8 cellular contexts compared by ENCODE assay signal in genomic region chr20:10670521-10671220, GRCh38. TPM values are rescaled to one million over a fixed set of nuclear protein-coding genes. Genes with fewer than 3 reads are reported as not detected.
DNase-seq lines count a peak whose midpoint lies in the region; ATAC-seq and TF ChIP-seq lines count a peak whose summit lies in the region.

No MANE protein-coding gene starts in this region.

- no peaks in the 10 kb centered on the region for H3K36me3 Mint-ChIP-seq in activated T-cell treated with anti-CD3 and anti-CD28 coated beads, Interleukin-2, amount 50 U/mL, for 4 hours (ENCODE audit: insufficient read depth)

- H3K9me3 ChIP-seq in NT2/D1 (ENCODE audit: insufficient read depth, low read length) = no peaks in the 10 kb centered on the region
- H3K9me3 ChIP-seq in skeletal muscle tissue (ENCODE audit: control insufficient read depth in 3 of 3, low read length in 3 of 3) = no peaks in the 10 kb centered on the region

- peak; percentile 32 for ATAC-seq in GM21825 (IDR thresholded peaks at IDR 0.05; ENCODE audit: unreplicated experiment)
- no peak for ATAC-seq in activated T-cell treated with anti-CD3 and anti-CD28 coated beads, Interleukin-2, amount 50 U/mL, for 4 hours

- H3K4me3 ChIP-seq in NT2/D1 (ENCODE audit: insufficient read length, low read depth) = peak overlapping the region; percentile 86
- H3K4me3 ChIP-seq in fibroblast of pulmonary artery (replicated peaks; ENCODE audit: low read depth, low read length) = peak overlapping the region; percentile 95
- peak overlapping the region; percentile 65 to 86 (median 78) for H3K4me3 ChIP-seq in skeletal muscle tissue (ENCODE audit: low read length in 3 of 3)

- H3K4me1 Mint-ChIP-seq in activated T-cell treated with anti-CD3 and anti-CD28 coated beads, Interleukin-2, amount 50 U/mL, for 4 hours (ENCODE audit: low read depth) = peaks cover 28% of the 10 kb centered on the region

- H3K9ac ChIP-seq in NT2/D1 (ENCODE audit: insufficient read length, low read depth) (peak overlapping the region; percentile 93), skeletal muscle tissue (ENCODE audit: low read depth in 1 of 3, low read length in 3 of 3) (peak overlapping the region; percentile 24 to 89 (median 61))

- H3K4me1 ChIP-seq in NT2/D1 (ENCODE audit: insufficient read depth, insufficient read length) (peaks cover 4% of the 10 kb centered on the region), skeletal muscle tissue (ENCODE audit: control insufficient read depth in 3 of 3, insufficient read depth in 3 of 3, low read length in 3 of 3) (peaks cover 34 to 47% (median 46%) of the 10 kb centered on the region in 3 donors)

- H3K27me3 ChIP-seq in NT2/D1 (ENCODE audit: insufficient read depth, insufficient read length) = no peaks in the 10 kb centered on the region
- no peaks in the 10 kb centered on the region for H3K27me3 ChIP-seq in skeletal muscle tissue (ENCODE audit: control insufficient read depth in 3 of 3, insufficient read depth in 3 of 3, low read length in 3 of 3)

- TF ChIP-seq CTCF in GM10266 (IDR thresholded peaks at IDR 0.05; ENCODE audit: control insufficient read depth, insufficient read depth, low read depth, missing control alignments) = no peak
- TF ChIP-seq CTCF in fibroblast of pulmonary artery (IDR thresholded peaks at IDR 0.05; ENCODE audit: low read length, missing control alignments) = no peak

- DNase-seq in GM10266 (ENCODE audit: extremely low spot score) = peak; percentile 78
- no peak for DNase-seq in NT2/D1 (ENCODE audit: low read depth, low spot score)
- no peak for DNase-seq in fibroblast of pulmonary artery (ENCODE audit: low read depth)
- DNase-seq in UCSD-AML1 (lab: John Stamatoyannopoulos, UW; ENCODE audit: unreplicated experiment) = no peak
- DNase-seq in NCI-H2081 treated with DMSO at 0.1 percent for 48 hours (lab: John Stamatoyannopoulos, UW) = no peak
- no peak for DNase-seq in activated T-cell treated with anti-CD3 and anti-CD28 coated beads, Interleukin-2, amount 50 U/mL, for 4 hours

- no peaks in the 10 kb centered on the region for H3K9me3 Mint-ChIP-seq in activated T-cell treated with anti-CD3 and anti-CD28 coated beads, Interleukin-2, amount 50 U/mL, for 4 hours

- H3K27ac ChIP-seq in skeletal muscle tissue (ENCODE audit: low read depth, low read length) = peak overlapping the region; percentile 89

- H3K36me3 ChIP-seq in NT2/D1 (ENCODE audit: insufficient read depth, insufficient read length, low read length) (peaks cover 51% of the 10 kb centered on the region), skeletal muscle tissue (ENCODE audit: control insufficient read depth in 3 of 3, insufficient read depth in 3 of 3, low read length in 3 of 3) (peaks cover 0 to 13% (median 2%) of the 10 kb centered on the region in 3 donors)

- H3K27me3 Mint-ChIP-seq in activated T-cell treated with anti-CD3 and anti-CD28 coated beads, Interleukin-2, amount 50 U/mL, for 4 hours (ENCODE audit: low read depth) = peaks cover 54% of the 10 kb centered on the region

- H3K4me3 Mint-ChIP-seq in activated T-cell treated with anti-CD3 and anti-CD28 coated beads, Interleukin-2, amount 50 U/mL, for 4 hours = no peak overlapping the region

RNA-seq across cellular contexts. Expression of gene JAG1, which starts 3.1 kb away (rescaled TPM):
- 60.5 TPM for total RNA-seq in skeletal muscle tissue
- under 1 TPM; 0.33 to 0.47 (median 0.38) TPM for total RNA-seq in activated T-cell treated with anti-CD3 and anti-CD28 coated beads, Interleukin-2, amount 50 U/mL, for 4 hours

Comparison
In these comparisons a context has a peak if more than half of its experiments do, and no peak if none do; other contexts are left out.
1. RNA of gene JAG1, which starts 3.1 kb away (total RNA-seq): 60.5 TPM in skeletal muscle tissue (single experiment); 0.33 to 0.47 TPM in activated T-cell treated with anti-CD3 and anti-CD28 coated beads, Interleukin-2, amount 50 U/mL, for 4 hours; every median in the first group is over 10 times any median in the second.
2. Peak in every context shown above with its lines, with median percentiles within 50 percentile points of each other: H3K4me3 ChIP-seq.